Comparison of ENCODE assay signal across 8 cellular contexts in the genomic region with DNA sequence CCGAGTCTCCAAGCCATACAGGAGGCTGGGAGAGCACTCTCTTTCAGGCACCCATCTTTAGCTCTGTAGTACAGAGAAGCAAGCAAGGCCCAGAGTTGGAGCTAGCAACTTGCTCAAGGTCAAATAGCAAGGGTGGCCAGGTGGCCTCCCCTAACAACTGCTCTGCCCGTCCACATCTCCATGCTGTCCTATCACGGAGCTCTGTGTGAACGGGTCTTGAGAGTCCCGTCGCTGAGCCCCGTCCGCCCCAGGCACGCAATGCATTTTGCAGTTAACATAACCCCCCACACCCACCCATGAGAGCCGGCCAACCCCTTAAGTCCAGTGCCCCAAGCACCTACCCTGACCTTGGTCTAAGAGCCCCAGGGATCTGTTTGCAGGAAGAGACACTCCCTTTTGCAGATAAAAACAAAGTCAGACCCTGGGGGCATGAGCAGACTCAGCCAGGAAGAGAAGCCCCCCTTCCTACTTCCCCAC. TPM values are rescaled to one million over a fixed set of nuclear protein-coding genes. Genes with fewer than 3 reads are reported as not detected.
DNase-seq lines count a peak whose midpoint lies in the region; ATAC-seq and TF ChIP-seq lines count a peak whose summit lies in the region.

No MANE protein-coding gene starts in this region.

- no peak for ATAC-seq in body of pancreas
- ATAC-seq in memory B cell (ENCODE audit: low read depth): no peak
- ATAC-seq in aorta (ENCODE audit: low FRiP score): no peak
- ATAC-seq in GM21723 (IDR thresholded peaks at IDR 0.05; ENCODE audit: unreplicated experiment): no peak
- ATAC-seq in GM18873 (IDR thresholded peaks at IDR 0.05; ENCODE audit: low FRiP score, unreplicated experiment): no peak

- peaks cover 8% of the 10 kb centered on the region for H3K36me3 Mint-ChIP-seq in memory B cell

- H3K9me3 Mint-ChIP-seq in memory B cell: no peaks in the 10 kb centered on the region

- H3K27ac ChIP-seq in HUES64 (ENCODE audit: low read depth, low read length): peak overlapping the region; percentile 100
- H3K27ac ChIP-seq in body of pancreas: peak overlapping the region; percentile 83 to 98 (median 90)
- no peak overlapping the region for H3K27ac ChIP-seq in aorta (ENCODE audit: low read depth in 1 of 2, low read length in 2 of 2)

- peaks cover 43% of the 10 kb centered on the region for H3K4me1 Mint-ChIP-seq in memory B cell

- POLR2A ChIA-PET in BJ (lab: Charles Lee): no interaction called here

- H3K9ac ChIP-seq in HUES64 (ENCODE audit: low read depth, low read length): peak overlapping the region; percentile 99

- H3K4me1 ChIP-seq in HUES64 (ENCODE audit: insufficient read depth, low read length) (peaks cover 26% of the 10 kb centered on the region), body of pancreas (peaks cover 55% of the 10 kb centered on the region), aorta (ENCODE audit: control insufficient read depth in 1 of 2, insufficient read depth in 2 of 2, low read length in 2 of 2) (no peaks in the 10 kb centered on the region)

- intact Hi-C loops in body of pancreas (cut with DNase I) (no loop called here), aorta (cut with DNase I) (loop anchor here (5.0 to 10.0 kb wide), 5 partner anchors 88 to 168 kb away; a partner anchor contains a TSS)

- H3K9me3 ChIP-seq in HUES64 (ENCODE audit: insufficient read depth, low read depth, low read length): no peaks in the 10 kb centered on the region
- no peaks in the 10 kb centered on the region for H3K9me3 ChIP-seq in body of pancreas
- no peaks in the 10 kb centered on the region for H3K9me3 ChIP-seq in aorta (ENCODE audit: control insufficient read depth, low read length)

- peak overlapping the region; percentile 97 for H3K4me3 Mint-ChIP-seq in memory B cell

- CTCF ChIA-PET in BJ (lab: Yijun Ruan, JAX): interaction anchor here (1.3 to 2.3 kb wide), 2 partner anchors 88 to 120 kb away, joined by 5 to 10 read pairs; a partner anchor contains a TSS

- no peak for DNase-seq in BJ (ENCODE audit: low read depth)
- DNase-seq in body of pancreas: peak in 2 of 4 donors; percentile 31 to 48
- DNase-seq in memory B cell (ENCODE audit: low spot score in 2 of 2): no peak
- DNase-seq in aorta: peak in 1 of 2 donors; percentile 71
- DNase-seq in stimulated activated CD4-positive, alpha-beta T cell treated with anti-CD3 and anti-CD28 coated beads, Interleukin-12 subunit alpha, Interleukin-12 subunit beta, amount 100 ng/mL, for 4 hours: no peak

- H3K36me3 ChIP-seq in BJ (ENCODE audit: control insufficient read depth, insufficient read depth, low read length) (peaks cover 11% of the 10 kb centered on the region), HUES64 (ENCODE audit: insufficient read depth, low read length) (peaks cover 33% of the 10 kb centered on the region), body of pancreas (replicated peaks in 1 of 2; ENCODE audit: insufficient read depth in 1 of 2, low read depth in 2 of 2) (peaks cover 0 to 10% of the 10 kb centered on the region in 2 donors), aorta (ENCODE audit: control insufficient read depth in 1 of 2, insufficient read depth in 2 of 2, low read length in 1 of 2) (no peaks in the 10 kb centered on the region)

- H3K27ac Mint-ChIP-seq in memory B cell: peak overlapping the region; percentile 97

- no peaks in the 10 kb centered on the region for H3K27me3 ChIP-seq in BJ (ENCODE audit: control insufficient read depth, insufficient read depth, low read length)
- H3K27me3 ChIP-seq in HUES64 (ENCODE audit: insufficient read depth, low read length): no peaks in the 10 kb centered on the region
- no peaks in the 10 kb centered on the region for H3K27me3 ChIP-seq in body of pancreas
- H3K27me3 ChIP-seq in aorta (ENCODE audit: control insufficient read depth in 1 of 2, insufficient read depth in 2 of 2, low read length in 1 of 2): no peaks in the 10 kb centered on the region

- H3K27me3 Mint-ChIP-seq in memory B cell: no peaks in the 10 kb centered on the region

- TF ChIP-seq CTCF in BJ (IDR thresholded peaks at IDR 0.05; ENCODE audit: insufficient read depth, low read depth, low read length) (no peak), body of pancreas (IDR thresholded peaks at IDR 0.05) (no peak)

- WGBS in HUES64: 4% methylated on average over 10 of the region's 10 CpGs
- 5% methylated on average over 10 of the region's 10 CpGs; no CpG with 5 or more reads in 1 of the 2 donors for WGBS in body of pancreas, 2 donors
- WGBS in aorta, 2 donors: 32 to 37% methylated on average over 10 of the region's 10 CpGs

- H3K4me3 ChIP-seq in BJ (ENCODE audit: low read depth, low read length) (peak overlapping the region; percentile 86), HUES64 (ENCODE audit: low read length) (peak overlapping the region; percentile 82), body of pancreas (peak overlapping the region in 1 of 2 donors; percentile 66), aorta (ENCODE audit: low read length in 2 of 2) (peak overlapping the region; percentile 68 to 89)

- no peak for TF ChIP-seq POLR2A in body of pancreas (IDR thresholded peaks at IDR 0.05)

RNA-seq across cellular contexts. Expression of a gene that starts 1.5 kb away (rescaled TPM):
- 3.1 and 6.0 TPM in 2 replicates for polyA plus RNA-seq in BJ (2011; rRNA removed)
- 3.2 and 3.4 TPM in 2 replicates for polyA minus RNA-seq in BJ (2011; rRNA and poly(A)+ RNA removed)
- 78.2 TPM for polyA plus RNA-seq in HUES64 (2013, experiment 1 of 2)
- 93.8 TPM for polyA plus RNA-seq in HUES64 (2013, experiment 2 of 2)
- 10 to 100 TPM; 10.9 to 38.6 TPM for total RNA-seq in body of pancreas
- total RNA-seq in aorta: 10 to 100 TPM; 23.2 to 40.6 TPM
- 10 to 100 TPM in 1 of 2 donors, 1 to 10 TPM in 1; 8.5 to 13.4 TPM for polyA plus RNA-seq in aorta

RNA-seq across cellular contexts. Expression of a gene that starts 13.4 kb away (rescaled TPM):
- polyA plus RNA-seq in BJ (2011; rRNA removed): not detected in 2 replicates
- polyA minus RNA-seq in BJ (2011; rRNA and poly(A)+ RNA removed): 0.05 TPM in 1 of 2 replicates, not detected in the other
- not detected for polyA plus RNA-seq in HUES64 (2013, experiment 1 of 2)
- polyA plus RNA-seq in HUES64 (2013, experiment 2 of 2): not detected
- total RNA-seq in body of pancreas: 1 to 10 TPM in 1 of 2 donors, not detected in 1; 1.3 TPM
- not detected for total RNA-seq in aorta
- polyA plus RNA-seq in aorta: 10 to 100 TPM in 1 of 2 donors, under 1 TPM in 1; 0.08 to 21.5 TPM

Comparison
In these comparisons a context has a peak if more than half of its experiments do, and no peak if none do; other contexts are left out.
1. H3K27ac ChIP-seq: peak in HUES64 (single experiment) and body of pancreas (4 of 4); none in aorta (0 of 2).